In genomic region chr3:170189396-170190256, GRCh38 we compare ENCODE assay signal across 9 cellular contexts. TPM values are rescaled to one million over a fixed set of nuclear protein-coding genes. Genes with fewer than 3 reads are reported as not detected.
DNase-seq lines count a peak whose midpoint lies in the region; ATAC-seq and TF ChIP-seq lines count a peak whose summit lies in the region.
"Had no signal": no experiment of that assay in that cellular context is flagged by ENCODE, and none has a peak within 500 bp of the region (broad histone marks: within the 10 kb centered on the region; RNA-seq: fewer than 3 reads in every experiment).

No MANE protein-coding gene starts in this region.

- intact Hi-C loops in Right ventricle myocardium inferior (cut with DNase I), result loop anchor here (10.0 kb wide), 1 partner anchor 95 kb away; no protein-coding TSS in a partner anchor
- intact Hi-C loops in cardiac septum (cut with DNase I), result no loop called here
- intact Hi-C loops in tibial artery (cut with DNase I; ENCODE audit: low total_unique reads), result loop anchor here (5.0 to 10.0 kb wide), 2 partner anchors 38 to 425 kb away; partner anchors contain the start of genes ACTRT3 and TERC

- DNase-seq in Right ventricle myocardium inferior (ENCODE audit: missing footprints), result no peak
- DNase-seq in cardiac septum (ENCODE audit: low spot score), result no peak
- DNase-seq in Karpas-422, result no peak
- DNase-seq in coronary artery (ENCODE audit: low spot score), result no peak
- DNase-seq in stimulated activated naive CD8-positive, alpha-beta T cell treated with anti-CD3 and anti-CD28 coated beads, Interleukin-15, amount 100 ng/mL, for 72 hours, result no peak
- DNase-seq in NCI-H524 treated with DMSO at 0.1 percent for 48 hours (lab: John Stamatoyannopoulos, UW), result no peak
- no peak for DNase-seq in COLO829 (ENCODE audit: low spot score)
- no peak for DNase-seq in tibial artery

- H2AFZ ChIP-seq in Karpas-422 (ENCODE audit: low read length), result no peak overlapping the region; the same call in 1 of the 2 replicates

- peak overlapping the region; percentile 21; the same call in 1 of the 2 replicates for H3K9ac ChIP-seq in Karpas-422 (ENCODE audit: low read length)

- H3K4me3 ChIP-seq in Karpas-422 (ENCODE audit: low read length) (no peak overlapping the region), coronary artery (peak overlapping the region; percentile 32), tibial artery (no peak overlapping the region)
- H3K4me3 ChIP-seq: transverse colon had no signal

- H3K79me2 ChIP-seq in Karpas-422 (ENCODE audit: low read length), result no peaks in the 10 kb centered on the region

- TF ChIP-seq CTCF in coronary artery (IDR thresholded peaks at IDR 0.05), result no peak
- TF ChIP-seq CTCF in tibial artery (IDR thresholded peaks at IDR 0.05), result no peak

- no peak overlapping the region for H3K4me3 Mint-ChIP-seq in stimulated activated naive CD8-positive, alpha-beta T cell treated with anti-CD3 and anti-CD28 coated beads, Interleukin-15, amount 100 ng/mL, for 72 hours

- no peaks in the 10 kb centered on the region for H4K20me1 ChIP-seq in Karpas-422 (ENCODE audit: insufficient read depth, low read depth, low read length)

- H3K4me2 ChIP-seq in Karpas-422 (ENCODE audit: low read depth, low read length, poor library complexity, severe bottlenecking), result peak overlapping the region; percentile 38

- peak; percentile 50 for ATAC-seq in Right ventricle myocardium inferior
- ATAC-seq in stimulated activated naive CD8-positive, alpha-beta T cell treated with anti-CD3 and anti-CD28 coated beads, Interleukin-15, amount 100 ng/mL, for 72 hours, result peak; percentile 52

- H3K9me3 Mint-ChIP-seq in stimulated activated naive CD8-positive, alpha-beta T cell treated with anti-CD3 and anti-CD28 coated beads, Interleukin-15, amount 100 ng/mL, for 72 hours, result no peaks in the 10 kb centered on the region

- H3K27me3 Mint-ChIP-seq in stimulated activated naive CD8-positive, alpha-beta T cell treated with anti-CD3 and anti-CD28 coated beads, Interleukin-15, amount 100 ng/mL, for 72 hours, result peaks cover 7% of the 10 kb centered on the region

- no peak overlapping the region for H3K27ac ChIP-seq in Karpas-422 (ENCODE audit: low read length)
- H3K27ac ChIP-seq in coronary artery, result no peak overlapping the region
- no peak overlapping the region for H3K27ac ChIP-seq in tibial artery
- H3K27ac ChIP-seq: transverse colon had no signal

- H3K4me1 Mint-ChIP-seq in stimulated activated naive CD8-positive, alpha-beta T cell treated with anti-CD3 and anti-CD28 coated beads, Interleukin-15, amount 100 ng/mL, for 72 hours, result peaks cover 13% of the 10 kb centered on the region

- H3K27me3 ChIP-seq in Karpas-422 (ENCODE audit: low read length) (no peaks in the 10 kb centered on the region), tibial artery (no peaks in the 10 kb centered on the region)
- H3K27me3 ChIP-seq: transverse colon had no signal

- H3K9me3 ChIP-seq in Karpas-422 (ENCODE audit: low read length) (no peaks in the 10 kb centered on the region), tibial artery (no peaks in the 10 kb centered on the region)
- H3K9me3 ChIP-seq: transverse colon had no signal

- H3K9me2 ChIP-seq in Karpas-422 (replicated peaks; ENCODE audit: insufficient read depth, low read length), result no peaks in the 10 kb centered on the region

- H3K4me1 ChIP-seq in Karpas-422 (ENCODE audit: low read length) (peaks cover 4% of the 10 kb centered on the region; the same call in 1 of the 2 replicates), tibial artery (peaks cover 0 to 5% (median 0%) of the 10 kb centered on the region in 4 donors)

- H3K27ac Mint-ChIP-seq in stimulated activated naive CD8-positive, alpha-beta T cell treated with anti-CD3 and anti-CD28 coated beads, Interleukin-15, amount 100 ng/mL, for 72 hours, result no peak overlapping the region

- H3K36me3 ChIP-seq in Karpas-422 (ENCODE audit: insufficient read depth, low read length), result no peaks in the 10 kb centered on the region
- H3K36me3 ChIP-seq in tibial artery, result no peaks in the 10 kb centered on the region
- H3K36me3 ChIP-seq: transverse colon had no signal

RNA-seq across cellular contexts. Expression of gene PHC3, which starts 8.1 kb away (rescaled TPM):
- total RNA-seq in Right ventricle myocardium inferior (46.8 TPM), cardiac septum (57.0 TPM)
- total RNA-seq in Karpas-422 (2014; rRNA removed; shearing (Covaris generic); ENCODE audit: low replicate concordance), result 31.9 and 89.9 TPM in 2 replicates

RNA-seq across cellular contexts. Expression of gene PRKCI, which starts 32.6 kb away (rescaled TPM):
- total RNA-seq in Right ventricle myocardium inferior (17.2 TPM), cardiac septum (14.3 TPM)
- total RNA-seq in Karpas-422 (2014; rRNA removed; shearing (Covaris generic); ENCODE audit: low replicate concordance), result 8.7 and 38.2 TPM in 2 replicates
